ENCODE assay signal across 19 cellular contexts in the genomic region with DNA sequence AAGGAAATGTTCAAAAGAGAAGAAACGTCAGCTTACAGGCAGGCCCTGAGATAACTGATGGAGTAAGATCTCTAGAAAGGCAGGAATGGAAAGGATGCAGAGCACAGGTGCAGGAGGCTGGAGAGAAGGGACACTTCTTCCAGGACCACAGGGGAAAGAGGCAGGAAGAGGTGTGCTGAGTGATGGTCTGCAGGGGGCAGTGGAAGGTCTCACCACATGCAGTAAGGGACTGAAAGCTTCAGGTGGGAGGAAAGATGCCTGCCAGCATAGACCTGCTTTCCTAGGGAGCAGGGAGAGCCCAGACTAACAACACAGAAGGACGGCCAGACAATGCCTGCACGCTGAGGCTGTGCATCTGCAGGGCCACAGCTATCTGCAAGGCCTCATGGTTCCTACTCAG.
"Had no signal": no experiment of that assay in that cellular context is flagged by ENCODE, and none has a peak within 500 bp of the region (broad histone marks: within the 10 kb centered on the region; RNA-seq: fewer than 3 reads in every experiment).

No MANE protein-coding gene starts in this region.

- H3K4me2 ChIP-seq: hepatocyte, neural progenitor cell had no signal

- H3K4me3 Mint-ChIP-seq: memory B cell; natural killer cell treated with Interleukin-12 subunit alpha and Interleukin-12 subunit beta and Interleukin-15 and Interleukin-18, amount 100 ng/mL, for 72 hours; neural progenitor cell had no signal

- H3K27me3 ChIP-seq: hepatocyte, neural progenitor cell, pancreas had no signal

- H3K79me2 ChIP-seq: hepatocyte had no signal

- H3K27me3 Mint-ChIP-seq: memory B cell, progenitor cell of endocrine pancreas had no signal

- H2AFZ ChIP-seq: hepatocyte, neural progenitor cell had no signal

- H3K36me3 Mint-ChIP-seq: neural progenitor cell had no signal

- H3K36me3 ChIP-seq: left ventricle myocardium inferior, neural progenitor cell, pancreas had no signal

- H3K9ac ChIP-seq: neural progenitor cell had no signal

- H3K27ac Mint-ChIP-seq: memory B cell; natural killer cell treated with Interleukin-12 subunit alpha and Interleukin-12 subunit beta and Interleukin-15 and Interleukin-18, amount 100 ng/mL, for 72 hours; neural progenitor cell; progenitor cell of endocrine pancreas had no signal

- H3K4me1 ChIP-seq: neural progenitor cell had no signal

- H3K27ac ChIP-seq: hepatocyte, left ventricle myocardium inferior, lower lobe of right lung, neural progenitor cell had no signal

- H3K4me1 Mint-ChIP-seq: memory B cell had no signal

- DNase-seq: dermis blood vessel endothelial cell; foreskin melanocyte; head of caudate nucleus; left cardiac atrium; left ventricle myocardium inferior; lower lobe of right lung; midbrain; occipital lobe; pancreas; right cardiac atrium; small intestine; stimulated activated CD4-positive, alpha-beta T cell treated with anti-CD3 and anti-CD28 coated beads, Interleukin-12 subunit alpha, Interleukin-12 subunit beta, amount 100 ng/mL, for 4 hours; stimulated activated naive CD4-positive, alpha-beta T cell treated with Interleukin-2 at 50 U/mL for 16 hours; trophoblast cell had no signal

- ATAC-seq: left cardiac atrium; lower lobe of right lung; natural killer cell treated with Interleukin-12 subunit alpha and Interleukin-12 subunit beta and Interleukin-15 and Interleukin-18, amount 100 ng/mL, for 72 hours; pancreas; right cardiac atrium had no signal

- H3K9me3 ChIP-seq: pancreas had no signal

- H3K4me3 ChIP-seq: hepatocyte, left ventricle myocardium inferior, lower lobe of right lung, neural progenitor cell, pancreas had no signal
